In the genomic region with DNA sequence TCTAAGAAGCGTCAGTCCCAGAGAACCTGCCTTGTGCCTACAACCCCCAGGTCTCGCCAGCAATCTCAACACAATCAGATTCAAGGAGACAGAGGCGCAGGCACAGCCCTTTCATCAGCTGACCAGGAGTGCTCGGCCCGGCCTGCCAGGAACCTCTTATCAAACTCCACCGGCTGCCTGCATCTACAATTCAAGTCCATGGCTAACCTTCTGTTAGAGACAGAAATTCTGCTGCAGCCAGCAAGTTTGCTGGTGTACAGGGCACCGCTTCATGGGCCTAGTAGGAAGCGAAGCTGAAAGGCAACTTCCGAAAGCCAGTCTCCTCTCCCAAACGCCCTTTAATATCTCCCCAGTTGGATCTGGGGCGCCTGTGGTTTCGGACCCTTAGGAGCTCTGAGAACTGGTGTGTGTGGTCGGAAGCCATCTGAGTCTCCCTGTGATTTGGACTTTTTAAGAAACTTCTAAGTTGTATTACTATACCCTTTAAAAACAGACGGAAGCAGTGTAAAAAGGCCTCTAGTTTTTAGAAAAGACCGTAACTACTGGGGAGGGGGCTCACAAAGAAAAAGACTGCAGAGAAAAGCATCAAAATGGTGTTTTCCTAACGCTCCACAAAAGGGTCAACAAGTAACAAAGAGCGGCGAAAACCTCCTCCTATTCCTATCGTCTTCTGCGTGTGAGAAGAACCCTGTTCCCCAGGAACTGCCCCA, we compare ENCODE assay signal across 8 cellular contexts. TPM values are rescaled to one million over a fixed set of nuclear protein-coding genes. Genes with fewer than 3 reads are reported as not detected.
DNase-seq lines count a peak whose midpoint lies in the region; ATAC-seq and TF ChIP-seq lines count a peak whose summit lies in the region.

No MANE protein-coding gene starts in this region.

- H3K27ac ChIP-seq in duodenal mucosa (ENCODE audit: low read depth, low read length) (peak overlapping the region; percentile 80), lung (ENCODE audit: low read depth in 1 of 2, low read length in 1 of 2) (peak overlapping the region; percentile 94 to 97), tibial nerve (peak overlapping the region; percentile 94 to 99 (median 97))

- WGBS in lung, 2 donors = 16 to 21% methylated on average over 20 of the region's 20 CpGs
- 9 to 13% methylated on average over 19 to 20 of the region's 20 CpGs for WGBS in tibial nerve, 2 donors

- peaks cover 11 to 17% of the 10 kb centered on the region in 2 donors for H3K36me3 ChIP-seq in duodenal mucosa (ENCODE audit: control insufficient read depth in 1 of 2, insufficient read depth in 2 of 2, low read length in 2 of 2)
- H3K36me3 ChIP-seq in lung (ENCODE audit: control insufficient read depth in 2 of 2, insufficient read depth in 2 of 2, low read length in 2 of 2) = peaks cover 0 to 9% of the 10 kb centered on the region in 2 donors
- H3K36me3 ChIP-seq in tibial nerve = no peaks in the 10 kb centered on the region

- H3K27me3 Mint-ChIP-seq in T-cell = no peaks in the 10 kb centered on the region

- H3K9me3 Mint-ChIP-seq in T-cell = peaks cover 0 to 3% (median 0%) of the 10 kb centered on the region in 3 donors

- peaks cover 48% of the 10 kb centered on the region for H3K36me3 Mint-ChIP-seq in T-cell

- peaks cover 52 to 60% (median 54%) of the 10 kb centered on the region in 3 donors for H3K4me1 Mint-ChIP-seq in T-cell

- H3K9me3 ChIP-seq in duodenal mucosa (ENCODE audit: control insufficient read depth in 1 of 2, low read length in 2 of 2) (no peaks in the 10 kb centered on the region), lung (ENCODE audit: control insufficient read depth in 2 of 2, insufficient read depth in 1 of 2, low read length in 1 of 2) (no peaks in the 10 kb centered on the region), tibial nerve (no peaks in the 10 kb centered on the region)

- H3K27me3 ChIP-seq in duodenal mucosa (ENCODE audit: control insufficient read depth in 1 of 2, insufficient read depth in 2 of 2, low read length in 2 of 2) (no peaks in the 10 kb centered on the region), lung (ENCODE audit: control insufficient read depth, insufficient read depth) (no peaks in the 10 kb centered on the region), tibial nerve (no peaks in the 10 kb centered on the region)

- peak overlapping the region; percentile 98 to 99 (median 98) for H3K4me3 Mint-ChIP-seq in T-cell

- H3K9ac ChIP-seq in duodenal mucosa (ENCODE audit: low read depth in 1 of 2, low read length in 2 of 2) = peak overlapping the region; percentile 90 to 96

- DNase-seq in AG08396 (ENCODE audit: low spot score) (peak; percentile 43), HT1080 (ENCODE audit: low read depth) (peak; percentile 33), T-cell (peak in 12 of 34 experiments; percentile 6 to 41 (median 26)), lung (ENCODE audit: low spot score) (peak; percentile 58), tibial nerve (ENCODE audit: low spot score in 2 of 2) (peak in 1 of 2 donors; percentile 45), NCI-H1694 treated with DMSO at 0.1 percent for 48 hours (lab: John Stamatoyannopoulos, UW) (no peak)

- no peak for ATAC-seq in T-cell (replicated peaks in 1 of 4)
- peak; percentile 5 for ATAC-seq in lung (ENCODE audit: insufficient read depth, low FRiP score)
- no peak for ATAC-seq in GM21423 (IDR thresholded peaks at IDR 0.05; ENCODE audit: unreplicated experiment)

- H3K4me1 ChIP-seq in duodenal mucosa (ENCODE audit: control insufficient read depth in 1 of 2, insufficient read depth in 2 of 2, low read length in 2 of 2) (peaks cover 37% of the 10 kb centered on the region in 2 donors), lung (ENCODE audit: control insufficient read depth in 2 of 2, insufficient read depth in 2 of 2, low read length in 2 of 2) (peaks cover 3 to 21% of the 10 kb centered on the region in 2 donors), tibial nerve (peaks cover 0 to 52% (median 35%) of the 10 kb centered on the region in 4 donors)

- TF ChIP-seq POLR2A in tibial nerve (IDR thresholded peaks at IDR 0.05) = no peak

- no peak for TF ChIP-seq EP300 in tibial nerve (IDR thresholded peaks at IDR 0.05)

- peak overlapping the region; percentile 89 to 91 for H3K4me3 ChIP-seq in duodenal mucosa (ENCODE audit: low read depth in 1 of 2, low read length in 2 of 2)
- peak overlapping the region; percentile 68 for H3K4me3 ChIP-seq in lung
- peak overlapping the region; percentile 60 to 92 (median 76) for H3K4me3 ChIP-seq in tibial nerve

- CTCF ChIA-PET in T-cell (lab: Charles Lee) = interaction anchor here in 1 of 2 donors (1.4 to 1.8 kb wide), 2 partner anchors 24 to 52 kb away, joined by 3 to 6 read pairs; no protein-coding TSS in a partner anchor

- peak overlapping the region; percentile 98 to 99 for H3K27ac Mint-ChIP-seq in T-cell

- TF ChIP-seq CTCF in lung (IDR thresholded peaks at IDR 0.05; ENCODE audit: control extremely low read depth, extremely low read depth) = no peak
- no peak for TF ChIP-seq CTCF in tibial nerve (IDR thresholded peaks at IDR 0.05)

- POLR2A ChIA-PET in T-cell (lab: Charles Lee) = interaction anchor here in 1 of 2 donors (0.5 to 2.2 kb wide), 5 partner anchors 37 to 290 kb away, joined by 3 to 22 read pairs (median 5); no protein-coding TSS in a partner anchor

RNA-seq across cellular contexts. Expression of gene EZR, which starts 1.7 kb away (rescaled TPM):
- 228 and 253 TPM in 2 replicates for total RNA-seq in HT1080 (2014; rRNA removed; shearing (Covaris generic))
- 163 and 167 TPM in 2 replicates for polyA plus RNA-seq in HT1080 (2015; cell fraction: cytosol; rRNA removed)
- polyA plus RNA-seq in HT1080 (2015; cell fraction: nucleus; rRNA removed) = 404 and 422 TPM in 2 replicates
- total RNA-seq in T-cell = 100 to 1,000 TPM; 176 to 286 (median 272) TPM
- total RNA-seq in lung = 100 to 1,000 TPM; 168 to 452 TPM
- 100 to 1,000 TPM; 173 to 222 TPM for polyA plus RNA-seq in lung
- 100 to 1,000 TPM in 3 of 4 donors, 10 to 100 TPM in 1; 83.7 to 168 (median 144) TPM for total RNA-seq in tibial nerve
